8 cellular contexts compared by ENCODE assay signal in the genomic region with DNA sequence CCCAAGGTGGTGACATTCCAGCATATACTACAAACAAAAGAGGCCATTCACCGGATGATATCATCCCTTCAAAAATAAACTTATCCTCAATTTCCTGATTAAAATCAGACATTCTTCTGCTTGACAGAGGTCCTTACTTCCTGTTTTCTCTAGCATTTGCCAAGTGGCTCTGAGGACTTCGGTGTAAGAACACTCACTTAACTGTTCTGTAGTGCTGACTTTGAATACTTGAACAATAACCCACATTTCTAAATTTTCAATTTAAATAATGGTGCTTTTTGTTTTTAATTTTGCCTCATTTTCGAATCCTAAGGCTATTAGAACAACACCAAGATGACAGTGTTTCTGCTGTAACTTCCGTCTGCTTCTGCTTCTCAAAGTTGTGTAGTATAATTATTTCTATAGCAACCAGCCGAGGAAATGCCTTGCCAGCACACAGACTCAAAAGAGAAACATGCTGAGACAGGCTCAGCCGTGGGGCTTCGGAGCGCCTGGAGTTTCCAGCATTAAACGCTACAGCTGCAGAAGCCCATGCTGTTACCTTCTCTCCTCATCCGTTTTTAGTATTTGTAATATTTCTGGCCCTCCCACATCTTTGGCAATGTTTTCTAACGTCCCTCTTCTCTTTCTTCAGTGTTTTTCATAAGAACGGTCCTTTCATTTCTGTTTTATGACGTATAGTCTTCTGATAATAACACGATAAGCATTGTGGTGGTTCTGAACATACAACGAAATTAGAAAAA. TPM values are rescaled to one million over a fixed set of nuclear protein-coding genes. Genes with fewer than 3 reads are reported as not detected.
DNase-seq lines count a peak whose midpoint lies in the region; ATAC-seq, FAIRE-seq and TF ChIP-seq lines count a peak whose summit lies in the region.

No MANE protein-coding gene starts in this region.

- H3K4me2 ChIP-seq in MM.1S (ENCODE audit: low read depth, low read length) = peak overlapping the region; percentile 89
- no peak overlapping the region for H3K4me2 ChIP-seq in Karpas-422 (ENCODE audit: low read depth, low read length, poor library complexity, severe bottlenecking)

- in situ Hi-C loops in G401 (cut with HindIII; ENCODE audit: low sequenced_read_pairs) = no loop called here
- in situ Hi-C loops in astrocyte of the cerebellum (cut with HindIII; ENCODE audit: low sequenced_read_pairs) = no loop called here

- no peaks in the 10 kb centered on the region for H3K36me3 ChIP-seq in MM.1S (replicated peaks; ENCODE audit: insufficient read depth, low read length)
- H3K36me3 ChIP-seq in Karpas-422 (ENCODE audit: insufficient read depth, low read length) = no peaks in the 10 kb centered on the region

- H3K4me3 ChIP-seq in MM.1S (ENCODE audit: low read length) = peak overlapping the region; percentile 68
- H3K4me3 ChIP-seq in astrocyte of the cerebellum (ENCODE audit: low read depth, low read length) = peak overlapping the region; percentile 37
- H3K4me3 ChIP-seq in Karpas-422 (ENCODE audit: low read length) = no peak overlapping the region

- intact Hi-C loops in sciatic nerve (cut with DNase I) = no loop called here

- ATAC-seq in sciatic nerve = peak; percentile 93

- no peaks in the 10 kb centered on the region for H3K27me3 ChIP-seq in MM.1S (replicated peaks; ENCODE audit: insufficient read depth, low read length)
- H3K27me3 ChIP-seq in Karpas-422 (ENCODE audit: low read length) = no peaks in the 10 kb centered on the region

- H3K4me1 ChIP-seq in MM.1S (ENCODE audit: low read length) (peaks cover 15% of the 10 kb centered on the region), Karpas-422 (ENCODE audit: low read length) (no peaks in the 10 kb centered on the region)

- peaks cover 52% of the 10 kb centered on the region for H3K4me1 Mint-ChIP-seq in T-helper 2 cell treated with Interferon-gamma antibody and Interleukin-4, amounts not matched to agents 5 μg/mL and 100 μg/mL, for 36 hours (ENCODE audit: low read depth)

- no peaks in the 10 kb centered on the region for H3K9me3 Mint-ChIP-seq in T-helper 2 cell treated with Interferon-gamma antibody and Interleukin-4, amounts not matched to agents 5 μg/mL and 100 μg/mL, for 36 hours

- H3K36me3 Mint-ChIP-seq in T-helper 2 cell treated with Interferon-gamma antibody and Interleukin-4, amounts not matched to agents 5 μg/mL and 100 μg/mL, for 36 hours (ENCODE audit: low read depth) = no peaks in the 10 kb centered on the region

- H3K27ac ChIP-seq in MM.1S (ENCODE audit: low read length) = peak overlapping the region; percentile 88
- no peak overlapping the region for H3K27ac ChIP-seq in Karpas-422 (ENCODE audit: low read length)

- H2AFZ ChIP-seq in MM.1S (ENCODE audit: low read length) = peak overlapping the region; percentile 64
- H2AFZ ChIP-seq in Karpas-422 (ENCODE audit: low read length) = no peak overlapping the region

- H3K27ac Mint-ChIP-seq in T-helper 2 cell treated with Interferon-gamma antibody and Interleukin-4, amounts not matched to agents 5 μg/mL and 100 μg/mL, for 36 hours = peak overlapping the region; percentile 96

- H3K4me3 Mint-ChIP-seq in T-helper 2 cell treated with Interferon-gamma antibody and Interleukin-4, amounts not matched to agents 5 μg/mL and 100 μg/mL, for 36 hours = peak overlapping the region; percentile 79

- H3K9ac ChIP-seq in MM.1S (ENCODE audit: low read length) (peak overlapping the region; percentile 88), Karpas-422 (ENCODE audit: low read length) (no peak overlapping the region)

- H3K9me2 ChIP-seq in MM.1S (replicated peaks; ENCODE audit: insufficient read depth, low read length) = no peaks in the 10 kb centered on the region
- no peaks in the 10 kb centered on the region for H3K9me2 ChIP-seq in Karpas-422 (replicated peaks; ENCODE audit: insufficient read depth, low read length)

- FAIRE-seq in H54 (lab: Jason Lieb, UNC) = peak; percentile 99

- TF ChIP-seq POLR2A in H54 (IDR thresholded peaks at IDR 0.05; ENCODE audit: low read depth, low read length) = peak; percentile 17; the same call in 1 of the 2 replicates

- no peaks in the 10 kb centered on the region for H3K79me2 ChIP-seq in MM.1S (ENCODE audit: low read length)
- H3K79me2 ChIP-seq in Karpas-422 (ENCODE audit: low read length) = no peaks in the 10 kb centered on the region

- TF ChIP-seq CTCF in MM.1S (IDR thresholded peaks at IDR 0.05; ENCODE audit: low read length) = no peak
- no peak for TF ChIP-seq CTCF in astrocyte of the cerebellum (IDR thresholded peaks at IDR 0.05; ENCODE audit: low read depth, low read length, missing control alignments)

- H4K20me1 ChIP-seq in MM.1S (ENCODE audit: insufficient read depth, low read length) (no peaks in the 10 kb centered on the region), Karpas-422 (ENCODE audit: insufficient read depth, low read depth, low read length) (no peaks in the 10 kb centered on the region)

- peaks cover 32% of the 10 kb centered on the region for H3F3A ChIP-seq in MM.1S (ENCODE audit: insufficient read depth, low read length)

- DNase-seq in G401 (ENCODE audit: low spot score) (peak; percentile 18), H54 (ENCODE audit: insufficient read length, low spot score) (peak; percentile 41), MM.1S (peak; percentile 89), astrocyte of the cerebellum (ENCODE audit: low read depth) (peak; percentile 73), hepatic stellate cell (ENCODE audit: low spot score) (peak; percentile 31), sciatic nerve (ENCODE audit: low spot score) (peak; percentile 80), Karpas-422 (no peak)
- DNase-seq in T-helper 2 cell treated with Interferon-gamma antibody and Interleukin-4, amounts not matched to agents 5 μg/mL and 100 μg/mL, for 36 hours (ENCODE audit: low spot score) = peak; percentile 73

- no peaks in the 10 kb centered on the region for H3K27me3 Mint-ChIP-seq in T-helper 2 cell treated with Interferon-gamma antibody and Interleukin-4, amounts not matched to agents 5 μg/mL and 100 μg/mL, for 36 hours (ENCODE audit: low read depth)

- H3K9me3 ChIP-seq in MM.1S (replicated peaks; ENCODE audit: insufficient read depth, low read length) (no peaks in the 10 kb centered on the region), Karpas-422 (ENCODE audit: low read length) (no peaks in the 10 kb centered on the region)

RNA-seq across cellular contexts. Expression of a gene that starts 19.5 kb away (rescaled TPM):
- 9.4 and 15.9 TPM in 2 replicates for total RNA-seq in G401 (2014; rRNA removed; shearing (Covaris generic))
- total RNA-seq in sciatic nerve = 293 TPM
- not detected in 2 replicates for total RNA-seq in Karpas-422 (2014; rRNA removed; shearing (Covaris generic); ENCODE audit: low replicate concordance)

Comparison
In these comparisons a context has a peak if more than half of its experiments do, and no peak if none do; other contexts are left out.
1. RNA of a gene that starts 19.5 kb away (total RNA-seq): 293 TPM in sciatic nerve (single experiment); 9.4 to 15.9 TPM in G401 and not detected in Karpas-422; every median in the first group is over 10 times any median in the second.